In genomic region chr12:14307004-14307403, GRCh38 we compare ENCODE assay signal across 18 cellular contexts.
"Had no signal": no experiment of that assay in that cellular context is flagged by ENCODE, and none has a peak within 500 bp of the region (broad histone marks: within the 10 kb centered on the region; RNA-seq: fewer than 3 reads in every experiment).

No MANE protein-coding gene starts in this region.

- H3K36me3 ChIP-seq: neutrophil, tibial artery, vagina had no signal

- H3K27ac ChIP-seq: neutrophil, tibial artery, vagina had no signal

- H3K4me1 ChIP-seq: tibial artery, vagina had no signal

- ATAC-seq: activated CD8-positive, alpha-beta T cell treated with anti-CD3 and anti-CD28 coated beads, Interleukin-2, amount 10 ng/mL, durations not matched to agents 7 days and 5 days; activated T-cell treated with anti-CD3 and anti-CD28 coated beads, Interleukin-2, amount 50 U/mL, for 72 hours; left lobe of liver; natural killer cell; WTC11 had no signal

- FAIRE-seq: colon, endometrium, TTC549 had no signal

- H3K27me3 ChIP-seq: neutrophil, tibial artery, vagina had no signal

- H3K9me3 ChIP-seq: neutrophil, tibial artery, vagina had no signal

- DNase-seq: activated CD4-positive, alpha-beta T cell treated with anti-CD3 and anti-CD28 coated beads for 48 hours; activated CD8-positive, alpha-beta memory T cell treated with anti-CD3 and anti-CD28 coated beads, Interleukin-2, amount 50 U/mL, for 4 hours; activated CD8-positive, alpha-beta T cell treated with anti-CD3 and anti-CD28 coated beads, Interleukin-2, amount 10 ng/mL, durations not matched to agents 7 days and 5 days; activated gamma-delta T cell; activated T-cell treated with anti-CD3 and anti-CD28 coated beads, Interleukin-2, amount 50 U/mL, for 72 hours; amniotic stem cell; caudate nucleus; natural killer cell; retina; stimulated activated naive CD4-positive, alpha-beta T cell had no signal

- H3K4me3 ChIP-seq: tibial artery, vagina had no signal
